In the genomic region with DNA sequence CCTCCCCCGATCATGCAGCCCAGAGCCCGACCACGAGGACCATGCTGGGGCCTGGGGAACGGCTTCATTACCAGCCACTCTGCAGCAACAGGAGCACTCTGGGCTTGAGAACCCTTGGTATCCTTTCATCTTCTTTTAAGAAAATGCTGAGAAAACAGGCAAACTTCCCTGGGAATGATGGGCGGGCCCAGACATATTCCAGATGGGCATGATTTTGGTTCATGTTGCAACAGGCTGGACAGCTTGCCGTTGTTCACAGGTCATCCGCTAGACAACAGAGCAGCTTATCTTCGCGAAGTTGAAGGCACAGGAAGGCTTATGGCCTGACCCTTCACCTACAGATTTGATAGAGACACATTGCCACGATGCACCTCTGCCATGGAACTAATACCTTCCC, we compare ENCODE assay signal across 16 cellular contexts.
A peak's percentile ranks its signal among the peaks of the same experiment; 100 is the strongest.
DNase-seq lines count a peak whose midpoint lies in the region; ATAC-seq and TF ChIP-seq lines count a peak whose summit lies in the region.
"Had no signal": no experiment of that assay in that cellular context is flagged by ENCODE, and none has a peak within 500 bp of the region (broad histone marks: within the 10 kb centered on the region; RNA-seq: fewer than 3 reads in every experiment).

No MANE protein-coding gene starts in this region.

- no TSS peak for BruUV-seq in PC-9 (replicated peaks; lab: Mats Ljungman, UMichigan)

- H3K4me2 ChIP-seq in BLaER1: peak overlapping the region; percentile 6
- H3K4me2 ChIP-seq in PC-9: no peak overlapping the region

- no peak overlapping the region for H3K4me3 ChIP-seq in BLaER1
- no peak overlapping the region for H3K4me3 ChIP-seq in muscle layer of colon (ENCODE audit: low read depth in 1 of 2, low read length in 2 of 2)
- no peak overlapping the region for H3K4me3 ChIP-seq in PC-9
- H3K4me3 ChIP-seq: cardiac muscle cell, psoas muscle had no signal

- POLR2A ChIA-PET in PC-9 (lab: Charles Lee; ENCODE audit: unreplicated experiment): no interaction called here

- no peaks in the 10 kb centered on the region for H3K27me3 ChIP-seq in BLaER1
- H3K27me3 ChIP-seq in muscle layer of colon (ENCODE audit: control insufficient read depth in 1 of 2, insufficient read depth in 2 of 2, low read length in 2 of 2): no peaks in the 10 kb centered on the region
- H3K27me3 ChIP-seq in PC-9 (ENCODE audit: insufficient read depth, low read depth): no peaks in the 10 kb centered on the region
- H3K27me3 ChIP-seq: cardiac muscle cell had no signal

- H2AFZ ChIP-seq in PC-9: no peak overlapping the region

- no peak for TF ChIP-seq CTCF in PC-9 (conservative IDR thresholded peaks at IDR 0.05)

- no peak overlapping the region for H3K9ac ChIP-seq in BLaER1
- no peak overlapping the region for H3K9ac ChIP-seq in muscle layer of colon (ENCODE audit: low read length)

- H3F3A ChIP-seq in PC-9 (ENCODE audit: insufficient read depth, low read depth): no peaks in the 10 kb centered on the region

- no peaks in the 10 kb centered on the region for H3K79me2 ChIP-seq in PC-9 (ENCODE audit: low read depth)

- intact Hi-C loops in PC-9 (cut with micrococcal nuclease; ENCODE audit: unreplicated experiment): no loop called here

- H4K20me1 ChIP-seq in BLaER1: peaks cover 12% of the 10 kb centered on the region; the same call in 1 of the 2 replicates
- H4K20me1 ChIP-seq in PC-9 (ENCODE audit: insufficient read depth): no peaks in the 10 kb centered on the region

- H3K27ac ChIP-seq in BLaER1 (no peak overlapping the region), muscle layer of colon (ENCODE audit: low read depth, low read length) (peak overlapping the region; percentile 21), PC-9 (no peak overlapping the region)
- H3K27ac ChIP-seq: cardiac muscle cell, psoas muscle had no signal

- CTCF ChIA-PET in PC-9 (lab: Charles Lee): interaction anchor here (0.6 to 0.8 kb wide), 2 partner anchors 645 to 1309 kb away, joined by 3 read pairs; no protein-coding TSS in a partner anchor

- H3K36me3 ChIP-seq in BLaER1 (no peaks in the 10 kb centered on the region), muscle layer of colon (ENCODE audit: insufficient read depth, low read length) (no peaks in the 10 kb centered on the region), PC-9 (ENCODE audit: low read depth) (no peaks in the 10 kb centered on the region)
- H3K36me3 ChIP-seq: cardiac muscle cell had no signal

- no peak for ATAC-seq in HG03097 (IDR thresholded peaks at IDR 0.05; ENCODE audit: low FRiP score, unreplicated experiment)
- ATAC-seq: natural killer cell treated with Interleukin-12 subunit alpha and Interleukin-12 subunit beta and Interleukin-15 and Interleukin-18, amount 100 ng/mL, for 72 hours had no signal

- DNase-seq in NCI-H69 (lab: John Stamatoyannopoulos, UW) (peak; percentile 8), fibroblast of gingiva (ENCODE audit: low read depth) (peak; percentile 68), PC-9 (no peak), COLO829 (ENCODE audit: low spot score) (no peak)
- DNase-seq in central memory CD4-positive, alpha-beta T cell: no peak
- DNase-seq: activated CD4-positive, alpha-beta memory T cell treated with anti-CD3 and anti-CD28 coated beads for 36 hours; activated T-cell treated with anti-CD3 and anti-CD28 coated beads, Interleukin-2, amount 50 U/mL, for 48 hours; HCEC 1CT; NCI-H187 treated with DMSO at 0.1 percent for 48 hours; stimulated activated naive CD4-positive, alpha-beta T cell had no signal

- H3K9me3 ChIP-seq in BLaER1: no peaks in the 10 kb centered on the region
- H3K9me3 ChIP-seq in muscle layer of colon (ENCODE audit: low read length): no peaks in the 10 kb centered on the region
- H3K9me3 ChIP-seq in PC-9 (ENCODE audit: insufficient read depth, low read depth): no peaks in the 10 kb centered on the region
- H3K9me3 ChIP-seq: psoas muscle had no signal

- H3K9me2 ChIP-seq in PC-9 (ENCODE audit: insufficient read depth): no peaks in the 10 kb centered on the region

- H3K4me1 ChIP-seq in BLaER1: peaks cover 19% of the 10 kb centered on the region
- peaks cover 35% of the 10 kb centered on the region for H3K4me1 ChIP-seq in muscle layer of colon (ENCODE audit: insufficient read depth, low read length)
- H3K4me1 ChIP-seq in PC-9 (replicated peaks; ENCODE audit: insufficient read depth): no peaks in the 10 kb centered on the region
- H3K4me1 ChIP-seq: psoas muscle had no signal

Comparison
In these comparisons a context has a peak if more than half of its experiments do, and no peak if none do; other contexts are left out.
1. DNase-seq: peak in NCI-H69 (single experiment) and fibroblast of gingiva (single experiment); none in central memory CD4-positive, alpha-beta T cell (single experiment), PC-9 (0 of 2) and COLO829 (single experiment).